ENCODE assay signal across 7 cellular contexts in genomic region chr11:122781378-122782040, GRCh38. TPM values are rescaled to one million over a fixed set of nuclear protein-coding genes. Genes with fewer than 3 reads are reported as not detected.
DNase-seq lines count a peak whose midpoint lies in the region; ATAC-seq, FAIRE-seq and TF ChIP-seq lines count a peak whose summit lies in the region.

No MANE protein-coding gene starts in this region.

- ATAC-seq in HG03045 (IDR thresholded peaks at IDR 0.05; ENCODE audit: unreplicated experiment), result peak; percentile 72

- FAIRE-seq in GM12892 (lab: Jason Lieb, UNC), result peak; percentile 99

- TF ChIP-seq POLR2A in GM12892 (IDR thresholded peaks at IDR 0.05; ENCODE audit: low read depth, low read length), result no peak

- DNase-seq in GM12892 (ENCODE audit: insufficient read length), result peak; percentile 61
- DNase-seq in NCI-H226, result peak; percentile 69
- DNase-seq in activated CD4-positive, alpha-beta T cell treated with anti-CD3 and anti-CD28 coated beads for 1 hour, result peak; percentile 62
- DNase-seq in cerebellum (ENCODE audit: low spot score), result peak; percentile 63
- peak; percentile 95 for DNase-seq in left kidney (ENCODE audit: low read depth, low spot score)
- peak; percentile 77 for DNase-seq in stimulated activated CD4-positive, alpha-beta T cell treated with anti-CD3 and anti-CD28 coated beads, Interleukin-4, amount 100 ng/mL, for 1 hour

RNA-seq across cellular contexts. Expression of gene CRTAM, which starts 56.8 kb away (rescaled TPM):
- polyA plus RNA-seq in GM12892 (2012; ENCODE audit: missing spikeins), result not detected
- 1.7 TPM for total RNA-seq in cerebellum

Comparison
In these comparisons a context has a peak if more than half of its experiments do, and no peak if none do; other contexts are left out.
1. Peak in every context shown above with its lines: DNase-seq and ATAC-seq.